ENCODE assay signal across 8 cellular contexts in genomic region chr22:36330127-36330526, GRCh38. TPM values are rescaled to one million over a fixed set of nuclear protein-coding genes. Genes with fewer than 3 reads are reported as not detected.
DNase-seq lines count a peak whose midpoint lies in the region; ATAC-seq, FAIRE-seq and TF ChIP-seq lines count a peak whose summit lies in the region.

No MANE protein-coding gene starts in this region.

- peak overlapping the region; percentile 50 to 80 (median 73); a peak in 18 of 22 replicates for H3K9ac ChIP-seq in BLaER1 treated with 17β-estradiol and CSF1 and Interleukin-3, amounts not matched to agents 10 nM and 100 nM
- H3K9ac ChIP-seq in H1 (replicated peaks in 1 of 4; ENCODE audit: extremely low read depth in 1 of 4, low read depth in 3 of 4, low read length in 3 of 4), result peak overlapping the region in 3 of 4 experiments; percentile 76 to 94 (median 87); a peak in 5 of 7 replicates

- no peaks in the 10 kb centered on the region for H3K9me2 ChIP-seq in PC-9 (ENCODE audit: insufficient read depth)

- H3K14ac ChIP-seq in H1 (ENCODE audit: insufficient read length), result no peak overlapping the region

- POLR2A ChIA-PET in PC-9 (lab: Charles Lee; ENCODE audit: unreplicated experiment) (no interaction called here), H1 (lab: Charles Lee; ENCODE audit: partially characterized antibody) (interaction anchor here (0.8 to 4.2 kb wide), 18 partner anchors 9 to 198 kb away, joined by 3 to 39 read pairs (median 7); partner anchors contain the start of genes EIF3D and FOXRED2)

- FAIRE-seq in H1 (lab: Jason Lieb, UNC), result no peak

- peak overlapping the region; percentile 57; the same call in 1 of the 2 replicates for H3K18ac ChIP-seq in H1 (ENCODE audit: extremely low read depth, low read length)

- TF ChIP-seq RAD21 in H1 (IDR thresholded peaks at IDR 0.05 in 1 of 2, conservative IDR thresholded peaks at IDR 0.05 in 1 of 2; ENCODE audit: low read depth in 2 of 2, low read length in 2 of 2), result no peak

- TF ChIP-seq EP300 in H1 (IDR thresholded peaks at IDR 0.05; ENCODE audit: borderline replicate concordance in 1 of 2, low read depth in 2 of 2, low read length in 2 of 2), result no peak

- peak overlapping the region; percentile 100 for H2AK5ac ChIP-seq in H1 (ENCODE audit: low read depth, low read length)

- H3K4me1 ChIP-seq in BLaER1 treated with 17β-estradiol and CSF1 and Interleukin-3, amounts not matched to agents 10 nM and 100 nM, result peaks cover 78 to 100% (median 99%) of the 10 kb centered on the region in 10 experiments
- H3K4me1 ChIP-seq in PC-9 (replicated peaks; ENCODE audit: insufficient read depth) (peaks cover 70% of the 10 kb centered on the region), H1 (replicated peaks in 1 of 4; ENCODE audit: control insufficient read depth in 3 of 4, insufficient read depth in 4 of 4, low read length in 3 of 4) (peaks cover 9 to 41% (median 30%) of the 10 kb centered on the region in 4 experiments), neutrophil (ENCODE audit: control insufficient read depth in 1 of 2, insufficient read depth in 1 of 2, low read depth in 1 of 2, low read length in 1 of 2) (peaks cover 75 to 80% of the 10 kb centered on the region in 2 experiments)

- H3K56ac ChIP-seq in H1 (replicated peaks; ENCODE audit: insufficient read length, low read depth, low read length), result no peak overlapping the region

- H4K91ac ChIP-seq in H1 (replicated peaks; ENCODE audit: insufficient read length, low read length), result peak overlapping the region; percentile 94

- H3K23ac ChIP-seq in H1 (ENCODE audit: insufficient read length), result no peak overlapping the region

- no peak overlapping the region for H2AFZ ChIP-seq in PC-9
- H2AFZ ChIP-seq in H1 (ENCODE audit: low read length), result no peak overlapping the region

- H3K27me3 ChIP-seq in BLaER1 treated with 17β-estradiol and CSF1 and Interleukin-3, amounts not matched to agents 10 nM and 100 nM, result no peaks in the 10 kb centered on the region
- no peaks in the 10 kb centered on the region for H3K27me3 ChIP-seq in PC-9 (ENCODE audit: insufficient read depth, low read depth)
- no peaks in the 10 kb centered on the region for H3K27me3 ChIP-seq in H1 (replicated peaks in 1 of 4; ENCODE audit: control insufficient read depth in 3 of 4, extremely low read depth in 1 of 4, insufficient read depth in 3 of 4, low read length in 3 of 4)
- no peaks in the 10 kb centered on the region for H3K27me3 ChIP-seq in neutrophil

- no peaks in the 10 kb centered on the region for H3K9me3 ChIP-seq in BLaER1 treated with 17β-estradiol and CSF1 and Interleukin-3, amounts not matched to agents 10 nM and 100 nM (replicated peaks in 1 of 11)
- H3K9me3 ChIP-seq in PC-9 (ENCODE audit: insufficient read depth, low read depth), result no peaks in the 10 kb centered on the region
- H3K9me3 ChIP-seq in H1 (ENCODE audit: insufficient read depth in 2 of 2, low read depth in 1 of 2, low read length in 1 of 2), result no peaks in the 10 kb centered on the region
- H3K9me3 ChIP-seq in neutrophil, result no peaks in the 10 kb centered on the region

- no peak overlapping the region for H2BK20ac ChIP-seq in H1 (ENCODE audit: low read length)

- H3K4ac ChIP-seq in H1 (replicated peaks; ENCODE audit: insufficient read length, low read depth, low read length), result no peak overlapping the region

- H2BK120ac ChIP-seq in H1 (replicated peaks; ENCODE audit: low read depth, low read length), result peak overlapping the region; percentile 98

- peaks cover 13% of the 10 kb centered on the region for H3K79me1 ChIP-seq in H1 (ENCODE audit: low read depth, low read length)

- TSS peak; percentile 5 for BruUV-seq in PC-9 (replicated peaks; lab: Mats Ljungman, UMichigan)

- peaks cover 98% of the 10 kb centered on the region for H3F3A ChIP-seq in PC-9 (ENCODE audit: insufficient read depth, low read depth)

- H3K23me2 ChIP-seq in H1 (ENCODE audit: low read depth, low read length), result no peaks in the 10 kb centered on the region

- H2BK5ac ChIP-seq in H1 (ENCODE audit: low read depth, low read length), result peak overlapping the region; percentile 98

- H3K4me2 ChIP-seq in BLaER1 treated with 17β-estradiol and CSF1 and Interleukin-3, amounts not matched to agents 10 nM and 100 nM, result peak overlapping the region; percentile 89 to 98 (median 93)
- H3K4me2 ChIP-seq in PC-9 (peak overlapping the region; percentile 82), H1 (ENCODE audit: insufficient read depth in 1 of 2, low read depth in 2 of 2, low read length in 2 of 2) (peak overlapping the region in 1 of 2 experiments; percentile 76; a peak in 1 of 4 replicates)

- H2BK15ac ChIP-seq in H1 (ENCODE audit: low read length), result no peak overlapping the region

- DNase-seq in PC-9, result no peak
- no peak for DNase-seq in H1 (ENCODE audit: low read depth in 1 of 2, low spot score in 2 of 2)
- no peak for DNase-seq in NCI-H82 (lab: John Stamatoyannopoulos, UW)
- DNase-seq in HuH-7.5 (ENCODE audit: low spot score), result no peak

- 95% methylated on average over 9 of the region's 9 CpGs; no CpG with 5 or more reads in 1 of the 2 experiments for WGBS in H1 (ENCODE audit: extremely low coverage in 1 of 2, insufficient coverage in 1 of 2, insufficient read length in 1 of 2, insufficient replicate concordance in 2 of 2, low coverage in 1 of 2, low lambda C conversion rate in 2 of 2, missing lambda C conversion rate in 1 of 2), 2 experiments

- peak overlapping the region; percentile 100 for H2BK12ac ChIP-seq in H1 (ENCODE audit: low read depth, low read length)

- peaks cover 100% of the 10 kb centered on the region in 11 experiments for H4K20me1 ChIP-seq in BLaER1 treated with 17β-estradiol and CSF1 and Interleukin-3, amounts not matched to agents 10 nM and 100 nM
- peaks cover 29% of the 10 kb centered on the region for H4K20me1 ChIP-seq in PC-9 (ENCODE audit: insufficient read depth)
- H4K20me1 ChIP-seq in H1 (replicated peaks in 1 of 2; ENCODE audit: control insufficient read depth in 1 of 2, insufficient read depth in 2 of 2, low read length in 2 of 2), result peaks cover 0 to 37% of the 10 kb centered on the region in 2 experiments

- H4K5ac ChIP-seq in H1 (ENCODE audit: insufficient read length, low read depth, low read length), result no peak overlapping the region

- intact Hi-C loops in PC-9 (cut with micrococcal nuclease; ENCODE audit: unreplicated experiment), result loop anchor here (2.0 to 5.0 kb wide), 2 partner anchors 31 to 867 kb away; no protein-coding TSS in a partner anchor

- H4K8ac ChIP-seq in H1 (ENCODE audit: extremely low read depth, insufficient read depth, low read length), result peak overlapping the region; percentile 96; the same call in 1 of the 2 replicates

- no peak for TF ChIP-seq POLR2A in H1 (IDR thresholded peaks at IDR 0.05; ENCODE audit: control extremely low read depth in 1 of 2, low read depth in 2 of 2, low read length in 2 of 2)

- H3K79me2 ChIP-seq in PC-9 (ENCODE audit: low read depth) (peaks cover 95% of the 10 kb centered on the region), H1 (ENCODE audit: control insufficient read depth in 1 of 2, insufficient read depth in 2 of 2, low read length in 2 of 2) (peaks cover 0 to 86% of the 10 kb centered on the region in 2 experiments; a peak in 2 of 4 replicates)

- no peak for ATAC-seq in GM21737 (IDR thresholded peaks at IDR 0.05; ENCODE audit: unreplicated experiment)
- ATAC-seq in GM18519 (IDR thresholded peaks at IDR 0.05; ENCODE audit: low FRiP score, unreplicated experiment), result no peak

- peak overlapping the region in 10 of 11 experiments; percentile 56 to 92 (median 84); a peak in 19 of 22 replicates for H3K27ac ChIP-seq in BLaER1 treated with 17β-estradiol and CSF1 and Interleukin-3, amounts not matched to agents 10 nM and 100 nM
- peak overlapping the region; percentile 96 for H3K27ac ChIP-seq in PC-9
- H3K27ac ChIP-seq in H1 (ENCODE audit: low read depth, low read length), result peak overlapping the region; percentile 98
- peak overlapping the region; percentile 95 for H3K27ac ChIP-seq in neutrophil

- peaks cover 52 to 100% (median 89%) of the 10 kb centered on the region in 11 experiments for H3K36me3 ChIP-seq in BLaER1 treated with 17β-estradiol and CSF1 and Interleukin-3, amounts not matched to agents 10 nM and 100 nM
- H3K36me3 ChIP-seq in PC-9 (ENCODE audit: low read depth) (peaks cover 49% of the 10 kb centered on the region), H1 (ENCODE audit: control insufficient read depth in 2 of 4, insufficient read depth in 4 of 4, low read length in 3 of 4) (peaks cover 13 to 31% (median 22%) of the 10 kb centered on the region in 4 experiments; a peak in 7 of 8 replicates), neutrophil (peaks cover 94% of the 10 kb centered on the region)

- H3K4me3 ChIP-seq in BLaER1 treated with 17β-estradiol and CSF1 and Interleukin-3, amounts not matched to agents 10 nM and 100 nM, result peak overlapping the region in 8 of 10 experiments; percentile 5 to 45 (median 39); a peak in 13 of 20 replicates
- H3K4me3 ChIP-seq in PC-9 (peak overlapping the region; percentile 27; the same call in 1 of the 2 replicates), H1 (ENCODE audit: extremely low read depth in 1 of 4, insufficient read depth in 2 of 4, low read depth in 3 of 4, low read length in 4 of 4) (0 out of 8 replicates have a peak overlapping the region, but pooled peaks of 1 of the 4 experiments have one; percentile 4), neutrophil (ENCODE audit: low read depth in 1 of 2, low read length in 1 of 2) (peak overlapping the region; percentile 52 to 55)

- CTCF ChIA-PET in PC-9 (lab: Charles Lee), result no interaction called here
- CTCF ChIA-PET in H1 (lab: Charles Lee; ENCODE audit: partially characterized antibody), result interaction anchor here (3.1 to 6.7 kb wide), 2 partner anchors 141 to 156 kb away, joined by 15 to 29 read pairs; no protein-coding TSS in a partner anchor

- TF ChIP-seq CTCF in PC-9 (conservative IDR thresholded peaks at IDR 0.05) (no peak), H1 (IDR thresholded peaks at IDR 0.05; ENCODE audit: control extremely low read depth in 1 of 3, insufficient read depth in 1 of 3, low read depth in 1 of 3, low read length in 3 of 3) (no peak), neutrophil (IDR thresholded peaks at IDR 0.05) (no peak)

TF ChIP-seq in H1, 55 proteins besides CTCF, POLR2A, EP300 and RAD21 (continues in another document):
- no peak for TF ChIP-seq CHD1 (IDR thresholded peaks at IDR 0.05; ENCODE audit: low read depth, low read length)
- TF ChIP-seq RFX5 (IDR thresholded peaks at IDR 0.05; ENCODE audit: borderline replicate concordance, low read depth, low read length), result no peak
- TF ChIP-seq GABPA (IDR thresholded peaks at IDR 0.05; ENCODE audit: borderline replicate concordance, insufficient read depth, low read length), result no peak

RNA-seq across cellular contexts. Expression of gene MYH9, which starts 57.6 kb away (rescaled TPM):
- total RNA-seq in PC-9 (2021), result 758 and 776 TPM in 2 replicates
- 295 and 322 TPM in 2 replicates for total RNA-seq in H1 (2021; fragmentation: NEBNext Ultra II Directional; extraction: Animal tissue kit (Norgen Biotek cat#: 25700))
- polyA plus RNA-seq in H1 (2011; rRNA removed), result 24.9 and 37.2 TPM in 2 replicates
- polyA plus RNA-seq in H1 (2011; cell fraction: cytosol; rRNA removed), result 53.6 TPM
- 110 TPM for polyA plus RNA-seq in H1 (2011; cell fraction: nucleus; rRNA removed)
- polyA plus RNA-seq in H1 (2012, experiment 1 of 2), result 140 to 212 TPM (median 199 TPM) in 4 replicates
- polyA plus RNA-seq in H1 (2012, experiment 2 of 2), result 59.9 TPM
- 89.1 TPM for polyA plus RNA-seq in H1 (2013, experiment 1 of 2)
- polyA plus RNA-seq in H1 (2013, experiment 2 of 2), result 76.1 TPM
- 273 and 366 TPM in 2 replicates for polyA minus RNA-seq in H1 (2011; rRNA and poly(A)+ RNA removed)
- polyA minus RNA-seq in H1 (2011; cell fraction: cytosol; rRNA and poly(A)+ RNA removed), result 92.9 TPM
- polyA minus RNA-seq in H1 (2011; cell fraction: nucleus; rRNA and poly(A)+ RNA removed), result 95.2 TPM
